Comparison of ENCODE assay signal across 18 cellular contexts in genomic region chr1:76267631-76268030, GRCh38.
DNase-seq lines count a peak whose midpoint lies in the region; ATAC-seq and TF ChIP-seq lines count a peak whose summit lies in the region.
"Had no signal": no experiment of that assay in that cellular context is flagged by ENCODE, and none has a peak within 500 bp of the region (broad histone marks: within the 10 kb centered on the region; RNA-seq: fewer than 3 reads in every experiment).

No MANE protein-coding gene starts in this region.

- H2AFZ ChIP-seq in DND-41 (ENCODE audit: low read depth, low read length), result no peak overlapping the region

- no peak overlapping the region for H2BK5ac ChIP-seq in mesendoderm (ENCODE audit: low read length)

- H3K27me3 ChIP-seq in DND-41 (ENCODE audit: insufficient read depth, low read length, poor library complexity) (no peaks in the 10 kb centered on the region), adrenal gland (no peaks in the 10 kb centered on the region), mesendoderm (ENCODE audit: insufficient read depth, low read length, poor library complexity) (no peaks in the 10 kb centered on the region)
- H3K27me3 ChIP-seq: ascending aorta, colonic mucosa, gastrocnemius medialis, testis had no signal

- H3K27me3 Mint-ChIP-seq in activated CD8-positive, alpha-beta T cell treated with anti-CD3 and anti-CD28 coated beads for 36 hours, result no peaks in the 10 kb centered on the region
- H3K27me3 Mint-ChIP-seq in naive thymus-derived CD8-positive, alpha-beta T cell, result no peaks in the 10 kb centered on the region

- no peaks in the 10 kb centered on the region for H4K20me1 ChIP-seq in DND-41 (ENCODE audit: insufficient read depth, low read length)

- H3K4me1 ChIP-seq in DND-41 (ENCODE audit: insufficient read depth, low read length), result peaks cover 19% of the 10 kb centered on the region
- H3K4me1 ChIP-seq in adrenal gland (replicated peaks in 1 of 2), result no peaks in the 10 kb centered on the region
- H3K4me1 ChIP-seq in mesendoderm (ENCODE audit: control insufficient read depth, low read depth, low read length), result no peaks in the 10 kb centered on the region
- H3K4me1 ChIP-seq: ascending aorta, colonic mucosa, gastrocnemius medialis, testis had no signal

- H3K9me3 ChIP-seq in DND-41 (ENCODE audit: insufficient read depth, low read length, severe bottlenecking), result no peaks in the 10 kb centered on the region
- no peaks in the 10 kb centered on the region for H3K9me3 ChIP-seq in adrenal gland (replicated peaks in 1 of 3)
- H3K9me3 ChIP-seq: ascending aorta, colonic mucosa, gastrocnemius medialis, testis had no signal

- no peak overlapping the region for H3K23ac ChIP-seq in mesendoderm (ENCODE audit: low read length)

- no peak overlapping the region for H4K8ac ChIP-seq in mesendoderm (ENCODE audit: low read depth, low read length)

- no peak for TF ChIP-seq POLR2A in adrenal gland (IDR thresholded peaks at IDR 0.05)

- TF ChIP-seq CTCF in DND-41 (IDR thresholded peaks at IDR 0.05; ENCODE audit: borderline replicate concordance, extremely low read depth, low read length, poor library complexity, severe bottlenecking) (no peak), adrenal gland (IDR thresholded peaks at IDR 0.05) (no peak)
- no peak for TF ChIP-seq CTCF in activated CD8-positive, alpha-beta T cell treated with anti-CD3 and anti-CD28 coated beads for 36 hours (IDR thresholded peaks at IDR 0.05)

- H3K4me2 ChIP-seq in DND-41 (ENCODE audit: insufficient read depth, low read length), result no peak overlapping the region
- H3K4me2 ChIP-seq in mesendoderm (ENCODE audit: low read length), result no peak overlapping the region

- H3K79me2 ChIP-seq in DND-41 (ENCODE audit: insufficient read depth, low read length), result no peaks in the 10 kb centered on the region
- no peaks in the 10 kb centered on the region for H3K79me2 ChIP-seq in mesendoderm (ENCODE audit: control insufficient read depth, insufficient read depth, low read length)

- WGBS in adrenal gland, 4 donors, result 85 to 90% (median 88%) methylated on average over 2 of the region's 2 CpGs
- WGBS in mesendoderm (ENCODE audit: extremely low coverage, insufficient coverage, low lambda C conversion rate), result no CpG with 5 or more reads among the region's 2 CpGs

- H3K36me3 ChIP-seq in DND-41 (ENCODE audit: insufficient read depth, low read length) (no peaks in the 10 kb centered on the region), adrenal gland (replicated peaks in 1 of 2) (no peaks in the 10 kb centered on the region), mesendoderm (ENCODE audit: control insufficient read depth, insufficient read depth, low read length) (no peaks in the 10 kb centered on the region)
- H3K36me3 ChIP-seq: ascending aorta, colonic mucosa, gastrocnemius medialis had no signal

- H3K9ac ChIP-seq in DND-41 (ENCODE audit: low read depth, low read length), result no peak overlapping the region
- H3K9ac ChIP-seq in mesendoderm (ENCODE audit: low read length), result no peak overlapping the region

- H3K27ac ChIP-seq in DND-41 (ENCODE audit: low read length) (no peak overlapping the region), adrenal gland (no peak overlapping the region), mesendoderm (ENCODE audit: low read depth, low read length) (no peak overlapping the region)
- H3K27ac ChIP-seq: ascending aorta, colonic mucosa, gastrocnemius medialis, SK-N-MC, testis had no signal

- CTCF ChIA-PET in activated CD8-positive, alpha-beta T cell treated with anti-CD3 and anti-CD28 coated beads for 36 hours (lab: Charles Lee), result interaction anchor here (1.4 to 2.0 kb wide), 3 partner anchors 10 to 114 kb away, joined by 4 to 8 read pairs (median 4); no protein-coding TSS in a partner anchor

- H4K5ac ChIP-seq in mesendoderm (ENCODE audit: low read length), result no peak overlapping the region

- no peak overlapping the region for H2BK15ac ChIP-seq in mesendoderm (replicated peaks; ENCODE audit: low read depth)

- H2BK120ac ChIP-seq in mesendoderm (ENCODE audit: low read depth, low read length), result no peak overlapping the region

- H3K9me3 Mint-ChIP-seq in activated CD8-positive, alpha-beta T cell treated with anti-CD3 and anti-CD28 coated beads for 36 hours, result no peaks in the 10 kb centered on the region
- H3K9me3 Mint-ChIP-seq in naive thymus-derived CD8-positive, alpha-beta T cell, result no peaks in the 10 kb centered on the region

- no peak overlapping the region for H3K4ac ChIP-seq in mesendoderm (ENCODE audit: low read depth, low read length)

- H3K18ac ChIP-seq in mesendoderm (ENCODE audit: low read length), result no peak overlapping the region

- H3K79me1 ChIP-seq in mesendoderm (ENCODE audit: low read length), result no peaks in the 10 kb centered on the region

- H3K4me3 Mint-ChIP-seq in activated CD8-positive, alpha-beta T cell treated with anti-CD3 and anti-CD28 coated beads for 36 hours, result no peak overlapping the region
- H3K4me3 Mint-ChIP-seq in naive thymus-derived CD8-positive, alpha-beta T cell, result peak overlapping the region in 9 of 10 donors; percentile 47 to 77 (median 68)

- POLR2A ChIA-PET in activated CD8-positive, alpha-beta T cell treated with anti-CD3 and anti-CD28 coated beads for 36 hours (lab: Charles Lee), result no interaction called here
- POLR2A ChIA-PET in naive thymus-derived CD8-positive, alpha-beta T cell (lab: Charles Lee), result interaction anchor here (1.5 kb wide), 1 partner anchor 14 kb away, joined by 3 read pairs; no protein-coding TSS in a partner anchor

- peaks cover 42% of the 10 kb centered on the region for H3K4me1 Mint-ChIP-seq in activated CD8-positive, alpha-beta T cell treated with anti-CD3 and anti-CD28 coated beads for 36 hours (ENCODE audit: low read depth)
- H3K4me1 Mint-ChIP-seq in naive thymus-derived CD8-positive, alpha-beta T cell, result peaks cover 30 to 70% (median 46%) of the 10 kb centered on the region in 4 donors

- peak overlapping the region; percentile 79 for H3K27ac Mint-ChIP-seq in activated CD8-positive, alpha-beta T cell treated with anti-CD3 and anti-CD28 coated beads for 36 hours
- H3K27ac Mint-ChIP-seq in naive thymus-derived CD8-positive, alpha-beta T cell, result peak overlapping the region in 8 of 10 donors; percentile 5 to 80 (median 44)

- H3K4me3 ChIP-seq in DND-41 (ENCODE audit: low read depth in 1 of 2, low read length in 2 of 2) (no peak overlapping the region), adrenal gland (no peak overlapping the region), mesendoderm (ENCODE audit: low read length) (no peak overlapping the region)
- H3K4me3 ChIP-seq: ascending aorta, colonic mucosa, gastrocnemius medialis, SK-N-MC, testis had no signal

- no peak overlapping the region for H2AK5ac ChIP-seq in mesendoderm (ENCODE audit: low read length)

- intact Hi-C loops in activated CD8-positive, alpha-beta T cell treated with anti-CD3 and anti-CD28 coated beads for 36 hours (cut with micrococcal nuclease), result loop anchor here (10.0 kb wide), 1 partner anchor 113 kb away; no protein-coding TSS in a partner anchor
- intact Hi-C loops in adrenal gland (cut with DNase I), result no loop called here

- ATAC-seq in DND-41 (ENCODE audit: insufficient read depth, low read depth), result peak; percentile 92
- peak; percentile 77 for ATAC-seq in activated CD8-positive, alpha-beta T cell treated with anti-CD3 and anti-CD28 coated beads for 36 hours
- peak; percentile 96 to 98 for ATAC-seq in naive thymus-derived CD8-positive, alpha-beta T cell
- ATAC-seq: gastrocnemius medialis had no signal

- no peak overlapping the region for H3K56ac ChIP-seq in mesendoderm (ENCODE audit: low read length)

- DNase-seq in CD1c-positive myeloid dendritic cell (ENCODE audit: extremely low spot score) (peak; percentile 3), DND-41 (no peak), NK-92 (lab: John Stamatoyannopoulos, UW; ENCODE audit: unreplicated experiment) (no peak), adrenal gland (no peak), mesendoderm (no peak)
- DNase-seq in activated CD8-positive, alpha-beta T cell treated with anti-CD3 and anti-CD28 coated beads for 36 hours, result no peak
- DNase-seq in naive thymus-derived CD8-positive, alpha-beta T cell, result peak in 3 of 10 donors; percentile 38 to 68 (median 67)
- DNase-seq: activated CD8-positive, alpha-beta memory T cell treated with anti-CD3 and anti-CD28 coated beads, Interleukin-2, amount 50 U/mL, for 4 hours; C1 segment of cervical spinal cord; colonic mucosa; gastrocnemius medialis; KG1; NCI-H1417 treated with DMSO at 0.1 percent for 48 hours; NCI-H446 treated with DMSO at 0.1 percent for 48 hours; stimulated activated CD4-positive, alpha-beta T cell treated with anti-CD3 and anti-CD28 coated beads, Interleukin-15, amount 100 ng/mL, for 24 hours; testis had no signal

- H3K36me3 Mint-ChIP-seq in activated CD8-positive, alpha-beta T cell treated with anti-CD3 and anti-CD28 coated beads for 36 hours (ENCODE audit: low read depth), result no peaks in the 10 kb centered on the region
- no peaks in the 10 kb centered on the region for H3K36me3 Mint-ChIP-seq in naive thymus-derived CD8-positive, alpha-beta T cell
